29 cellular contexts compared by ENCODE assay signal in the genomic region with DNA sequence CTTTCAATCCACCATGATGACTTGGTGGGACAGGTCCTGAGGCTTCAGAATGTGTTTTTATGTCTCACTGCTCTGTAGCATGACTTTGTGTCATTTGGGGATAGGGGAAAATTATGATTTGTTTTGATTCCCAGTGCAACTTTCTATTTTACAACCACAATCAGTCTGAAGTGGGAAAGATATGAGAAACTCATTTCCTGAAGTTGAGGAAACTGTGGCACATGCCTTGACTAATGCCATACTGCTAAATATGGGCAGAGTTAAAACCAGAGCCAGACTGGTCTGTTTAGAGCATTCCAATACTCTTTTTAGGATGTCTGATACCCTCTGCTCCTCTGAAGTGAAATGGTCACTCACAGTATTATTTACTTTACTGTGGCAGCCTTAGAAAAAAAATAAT.
"Had no signal": no experiment of that assay in that cellular context is flagged by ENCODE, and none has a peak within 500 bp of the region (broad histone marks: within the 10 kb centered on the region; RNA-seq: fewer than 3 reads in every experiment).

No MANE protein-coding gene starts in this region.

- H3K9me3 Mint-ChIP-seq: activated CD4-positive, alpha-beta memory T cell treated with anti-CD3 and anti-CD28 coated beads, Interleukin-2, amount 10 ng/mL, durations not matched to agents 7 days and 5 days; activated CD4-positive, alpha-beta T cell treated with anti-CD3 and anti-CD28 coated beads, Interleukin-2, amount 10 ng/mL, durations not matched to agents 24 days and 14 days; activated T-cell treated with anti-CD3 and anti-CD28 coated beads, Interleukin-2, amount 50 U/mL, for 4 hours; activated T-helper 2 cell treated with anti-CD3 and anti-CD28 coated beads, Interferon-gamma antibody, Interleukin-2, Interleukin-4, amounts not matched to agents 10 μg/mL and 5 μg/mL and 100 μg/mL, durations not matched to agents 14 hours and 24 hours and 36 hours; stimulated activated effector memory CD8-positive, alpha-beta T cell treated with anti-CD3 and anti-CD28 coated beads, Interleukin-12 subunit alpha, Interleukin-12 subunit beta, amount 100 ng/mL, for 72 hours; stimulated activated naive CD8-positive, alpha-beta T cell treated with anti-CD3 and anti-CD28 coated beads, Interleukin-15, Interleukin-2, amounts not matched to agents 100 ng/mL and 50 ng/mL, for 24 hours; T-helper 1 cell treated with Interleukin-12 subunit alpha and Interleukin-12 subunit beta and Interleukin-4 antibody, amounts not matched to agents 30 μg/mL and 1 μg/mL, for 36 hours had no signal

- H3K4me1 Mint-ChIP-seq: activated CD4-positive, alpha-beta memory T cell treated with anti-CD3 and anti-CD28 coated beads, Interleukin-2, amount 10 ng/mL, durations not matched to agents 7 days and 5 days; activated CD4-positive, alpha-beta T cell treated with anti-CD3 and anti-CD28 coated beads, Interleukin-2, amount 10 ng/mL, durations not matched to agents 24 days and 14 days; naive B cell; nephron progenitor cell; stimulated activated effector memory CD8-positive, alpha-beta T cell treated with anti-CD3 and anti-CD28 coated beads, Interleukin-12 subunit alpha, Interleukin-12 subunit beta, amount 100 ng/mL, for 72 hours had no signal

- DNase-seq: activated CD4-positive, alpha-beta memory T cell treated with anti-CD3 and anti-CD28 coated beads, Interleukin-2, amount 10 ng/mL, durations not matched to agents 7 days and 5 days; activated CD4-positive, alpha-beta T cell treated with anti-CD3 and anti-CD28 coated beads, Interleukin-2, amount 10 ng/mL, durations not matched to agents 24 days and 14 days; activated T-cell treated with anti-CD3 and anti-CD28 coated beads, Interleukin-2, amount 50 U/mL, for 4 hours; anterior cingulate cortex; body of pancreas; cerebellar nuclear complex; colonic mucosa; effector memory CD4-positive, alpha-beta T cell; gastrocnemius medialis; glutamatergic neuron; left ventricle myocardium superior; naive B cell; nephron progenitor cell; right lobe of liver; stimulated activated CD4-positive, alpha-beta T cell treated with anti-CD3 and anti-CD28 coated beads, Interleukin-4, amount 100 ng/mL, for 24 hours; T-helper 9 cell; thyroid gland; upper lobe of left lung had no signal

- H3K27ac ChIP-seq: body of pancreas, cardiac muscle cell, colonic mucosa, gastrocnemius medialis, neutrophil, right lobe of liver, skin epidermis, thyroid gland, upper lobe of left lung, VCaP had no signal

- H3K4me1 ChIP-seq: body of pancreas, colonic mucosa, gastrocnemius medialis, right lobe of liver, thyroid gland, upper lobe of left lung had no signal

- H3K36me3 ChIP-seq: cardiac muscle cell, colonic mucosa, gastrocnemius medialis, neutrophil, right lobe of liver, thyroid gland, upper lobe of left lung had no signal

- ATAC-seq: activated T-cell treated with anti-CD3 and anti-CD28 coated beads, Interleukin-2, amount 50 U/mL, for 4 hours; body of pancreas; gastrocnemius medialis; left ventricle myocardium superior; right lobe of liver; stimulated activated effector memory CD8-positive, alpha-beta T cell treated with anti-CD3 and anti-CD28 coated beads, Interleukin-12 subunit alpha, Interleukin-12 subunit beta, amount 100 ng/mL, for 72 hours had no signal

- FAIRE-seq: islet of Langerhans, TTC549 had no signal

- H3K27me3 ChIP-seq: body of pancreas, cardiac muscle cell, colonic mucosa, gastrocnemius medialis, neutrophil, right lobe of liver, thyroid gland, upper lobe of left lung had no signal

- H3K4me3 Mint-ChIP-seq: activated CD4-positive, alpha-beta memory T cell treated with anti-CD3 and anti-CD28 coated beads, Interleukin-2, amount 10 ng/mL, durations not matched to agents 7 days and 5 days; activated CD4-positive, alpha-beta T cell treated with anti-CD3 and anti-CD28 coated beads, Interleukin-2, amount 10 ng/mL, durations not matched to agents 24 days and 14 days; activated naive CD8-positive, alpha-beta T cell; activated T-cell treated with anti-CD3 and anti-CD28 coated beads, Interleukin-2, amount 50 U/mL, for 4 hours; naive B cell; nephron progenitor cell; stimulated activated effector memory CD8-positive, alpha-beta T cell treated with anti-CD3 and anti-CD28 coated beads, Interleukin-12 subunit alpha, Interleukin-12 subunit beta, amount 100 ng/mL, for 72 hours; stimulated activated naive CD8-positive, alpha-beta T cell treated with anti-CD3 and anti-CD28 coated beads, Interleukin-15, Interleukin-2, amounts not matched to agents 100 ng/mL and 50 ng/mL, for 24 hours; T-helper 1 cell treated with Interleukin-12 subunit alpha and Interleukin-12 subunit beta and Interleukin-4 antibody, amounts not matched to agents 30 μg/mL and 1 μg/mL, for 36 hours had no signal

- H3K27ac Mint-ChIP-seq: activated CD4-positive, alpha-beta memory T cell treated with anti-CD3 and anti-CD28 coated beads, Interleukin-2, amount 10 ng/mL, durations not matched to agents 7 days and 5 days; activated CD4-positive, alpha-beta T cell treated with anti-CD3 and anti-CD28 coated beads, Interleukin-2, amount 10 ng/mL, durations not matched to agents 24 days and 14 days; activated naive CD8-positive, alpha-beta T cell; activated T-helper 2 cell treated with anti-CD3 and anti-CD28 coated beads, Interferon-gamma antibody, Interleukin-2, Interleukin-4, amounts not matched to agents 10 μg/mL and 5 μg/mL and 100 μg/mL, durations not matched to agents 14 hours and 24 hours and 36 hours; naive B cell; nephron progenitor cell; stimulated activated effector memory CD8-positive, alpha-beta T cell treated with anti-CD3 and anti-CD28 coated beads, Interleukin-12 subunit alpha, Interleukin-12 subunit beta, amount 100 ng/mL, for 72 hours; stimulated activated naive CD8-positive, alpha-beta T cell treated with anti-CD3 and anti-CD28 coated beads, Interleukin-15, Interleukin-2, amounts not matched to agents 100 ng/mL and 50 ng/mL, for 24 hours; T-helper 1 cell treated with Interleukin-12 subunit alpha and Interleukin-12 subunit beta and Interleukin-4 antibody, amounts not matched to agents 30 μg/mL and 1 μg/mL, for 36 hours had no signal

- H3K9me3 ChIP-seq: body of pancreas, colonic mucosa, gastrocnemius medialis, neutrophil, right lobe of liver, thyroid gland, upper lobe of left lung had no signal

- H3K36me3 Mint-ChIP-seq: activated naive CD8-positive, alpha-beta T cell; naive B cell; stimulated activated effector memory CD8-positive, alpha-beta T cell treated with anti-CD3 and anti-CD28 coated beads, Interleukin-12 subunit alpha, Interleukin-12 subunit beta, amount 100 ng/mL, for 72 hours had no signal

- H3K4me3 ChIP-seq: body of pancreas, cardiac muscle cell, colonic mucosa, gastrocnemius medialis, right lobe of liver, skin epidermis, thyroid gland, upper lobe of left lung had no signal
